Comparison of ENCODE assay signal across 8 cellular contexts in the genomic region with DNA sequence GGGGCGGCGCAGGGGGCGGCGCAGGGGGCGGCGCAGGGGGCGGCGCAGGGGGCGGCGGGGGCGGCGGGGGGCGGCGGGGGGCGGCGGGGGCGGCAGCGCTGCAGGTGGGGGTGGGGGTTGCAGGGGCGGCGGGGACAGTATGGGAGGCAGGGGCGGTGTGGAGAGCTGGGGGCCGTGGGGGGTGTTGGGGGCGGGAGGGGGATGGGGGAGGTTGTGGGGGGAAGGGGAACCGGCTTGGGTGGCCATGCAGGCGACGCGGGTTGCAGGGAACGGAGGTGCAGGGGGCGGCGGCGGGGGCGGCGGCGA. TPM values are rescaled to one million over a fixed set of nuclear protein-coding genes. Genes with fewer than 3 reads are reported as not detected.
DNase-seq lines count a peak whose midpoint lies in the region; ATAC-seq and TF ChIP-seq lines count a peak whose summit lies in the region.

No MANE protein-coding gene starts in this region.

- H3K36me3 Mint-ChIP-seq in activated T-cell treated with anti-CD3 and anti-CD28 coated beads, Interleukin-2, amount 50 U/mL, for 4 hours (ENCODE audit: insufficient read depth), result no peaks in the 10 kb centered on the region
- H3K36me3 Mint-ChIP-seq in activated CD4-positive, alpha-beta T cell treated with anti-CD3 and anti-CD28 coated beads, Interleukin-2, amount 10 ng/mL, durations not matched to agents 24 days and 14 days (ENCODE audit: low read depth), result no peaks in the 10 kb centered on the region

- no peak for TF ChIP-seq POLR2A in Peyer's patch (IDR thresholded peaks at IDR 0.05)
- TF ChIP-seq POLR2A in stomach (IDR thresholded peaks at IDR 0.05), result no peak

- DNase-seq in NCI-H1092 (lab: John Stamatoyannopoulos, UW) (peak; percentile 55), NCI-H1092 treated with DMSO at 0.1 percent for 48 hours (lab: John Stamatoyannopoulos, UW) (no peak), Peyer's patch (no peak), right cardiac atrium (no peak), stomach (no peak), NCI-H2171 treated with DMSO at 0.1 percent for 48 hours (lab: John Stamatoyannopoulos, UW) (no peak)
- no peak for DNase-seq in activated T-cell treated with anti-CD3 and anti-CD28 coated beads, Interleukin-2, amount 50 U/mL, for 4 hours
- no peak for DNase-seq in activated CD4-positive, alpha-beta T cell treated with anti-CD3 and anti-CD28 coated beads, Interleukin-2, amount 10 ng/mL, durations not matched to agents 24 days and 14 days

- H3K9me3 Mint-ChIP-seq in activated T-cell treated with anti-CD3 and anti-CD28 coated beads, Interleukin-2, amount 50 U/mL, for 4 hours, result no peaks in the 10 kb centered on the region
- no peaks in the 10 kb centered on the region for H3K9me3 Mint-ChIP-seq in activated CD4-positive, alpha-beta T cell treated with anti-CD3 and anti-CD28 coated beads, Interleukin-2, amount 10 ng/mL, durations not matched to agents 24 days and 14 days

- H3K9me3 ChIP-seq in Peyer's patch, result no peaks in the 10 kb centered on the region
- no peaks in the 10 kb centered on the region for H3K9me3 ChIP-seq in right cardiac atrium (ENCODE audit: control insufficient read depth, low read length)
- H3K9me3 ChIP-seq in stomach, result no peaks in the 10 kb centered on the region

- H3K4me1 ChIP-seq in Peyer's patch, result peaks cover 3 to 30% (median 19%) of the 10 kb centered on the region in 4 donors
- H3K4me1 ChIP-seq in right cardiac atrium (ENCODE audit: control insufficient read depth, insufficient read depth, low read length), result no peaks in the 10 kb centered on the region
- peaks cover 6 to 38% (median 20%) of the 10 kb centered on the region in 4 donors for H3K4me1 ChIP-seq in stomach

- no peak for TF ChIP-seq EP300 in stomach (IDR thresholded peaks at IDR 0.05)

- intact Hi-C loops in right cardiac atrium (cut with DNase I), result loop anchor here in 3 of 4 donors (2.0 to 10.0 kb wide), 6 partner anchors 42 to 370 kb away; no protein-coding TSS in a partner anchor
- intact Hi-C loops in stomach (cut with DNase I; ENCODE audit: low total_unique reads), result loop anchor here (5.0 kb wide), 2 partner anchors 42 to 267 kb away; no protein-coding TSS in a partner anchor
- intact Hi-C loops in activated CD4-positive, alpha-beta T cell treated with anti-CD3 and anti-CD28 coated beads, Interleukin-2, amount 10 ng/mL, durations not matched to agents 24 days and 14 days (cut with micrococcal nuclease), result loop anchor here (1.0 to 2.0 kb wide), 2 partner anchors 60 to 88 kb away; partner anchors contain the start of gene PCBP3

- ATAC-seq in right cardiac atrium, result no peak
- no peak for ATAC-seq in activated T-cell treated with anti-CD3 and anti-CD28 coated beads, Interleukin-2, amount 50 U/mL, for 4 hours

- H3K36me3 ChIP-seq in Peyer's patch, result no peaks in the 10 kb centered on the region
- no peaks in the 10 kb centered on the region for H3K36me3 ChIP-seq in stomach

- H3K27me3 ChIP-seq in Peyer's patch, result peaks cover 0 to 4% of the 10 kb centered on the region in 2 donors
- H3K27me3 ChIP-seq in right cardiac atrium (ENCODE audit: control insufficient read depth, insufficient read depth), result no peaks in the 10 kb centered on the region
- peaks cover 0 to 35% (median 0%) of the 10 kb centered on the region in 3 donors for H3K27me3 ChIP-seq in stomach

- no peaks in the 10 kb centered on the region for H3K27me3 Mint-ChIP-seq in activated T-cell treated with anti-CD3 and anti-CD28 coated beads, Interleukin-2, amount 50 U/mL, for 4 hours (ENCODE audit: low read depth)
- H3K27me3 Mint-ChIP-seq in activated CD4-positive, alpha-beta T cell treated with anti-CD3 and anti-CD28 coated beads, Interleukin-2, amount 10 ng/mL, durations not matched to agents 24 days and 14 days, result no peaks in the 10 kb centered on the region

- H3K27ac Mint-ChIP-seq in activated CD4-positive, alpha-beta T cell treated with anti-CD3 and anti-CD28 coated beads, Interleukin-2, amount 10 ng/mL, durations not matched to agents 24 days and 14 days, result no peak overlapping the region

- H3K27ac ChIP-seq in Peyer's patch (peak overlapping the region; percentile 69 to 87 (median 80)), right cardiac atrium (ENCODE audit: low read length) (no peak overlapping the region), stomach (peak overlapping the region; percentile 88 to 94 (median 90))

- H3K4me1 Mint-ChIP-seq in activated T-cell treated with anti-CD3 and anti-CD28 coated beads, Interleukin-2, amount 50 U/mL, for 4 hours (ENCODE audit: low read depth), result peaks cover 28% of the 10 kb centered on the region
- H3K4me1 Mint-ChIP-seq in activated CD4-positive, alpha-beta T cell treated with anti-CD3 and anti-CD28 coated beads, Interleukin-2, amount 10 ng/mL, durations not matched to agents 24 days and 14 days, result peaks cover 23% of the 10 kb centered on the region

- 2% methylated on average over 20 of the region's 34 CpGs for WGBS in right cardiac atrium
- 0 to 10% (median 4%) methylated on average over 2 to 14 of the region's 34 CpGs; no CpG with 5 or more reads in 1 of the 5 donors for WGBS in stomach, 5 donors

- H3K4me3 Mint-ChIP-seq in activated T-cell treated with anti-CD3 and anti-CD28 coated beads, Interleukin-2, amount 50 U/mL, for 4 hours, result no peak overlapping the region
- no peak overlapping the region for H3K4me3 Mint-ChIP-seq in activated CD4-positive, alpha-beta T cell treated with anti-CD3 and anti-CD28 coated beads, Interleukin-2, amount 10 ng/mL, durations not matched to agents 24 days and 14 days

- H3K4me3 ChIP-seq in Peyer's patch, result peak overlapping the region; percentile 43 to 64 (median 62)
- peak overlapping the region; percentile 66 for H3K4me3 ChIP-seq in right cardiac atrium (ENCODE audit: low read length)
- H3K4me3 ChIP-seq in stomach, result peak overlapping the region; percentile 51 to 64 (median 58)

- no peak for TF ChIP-seq CTCF in Peyer's patch (IDR thresholded peaks at IDR 0.05)
- TF ChIP-seq CTCF in stomach (IDR thresholded peaks at IDR 0.05), result no peak

RNA-seq across cellular contexts. Expression of gene SLC19A1, which starts 13.0 kb away (rescaled TPM):
- total RNA-seq in Peyer's patch (10 to 100 TPM; 10.7 to 70.8 (median 30.5) TPM), right cardiac atrium (1 to 10 TPM; 2.3 to 5.0 (median 3.8) TPM), stomach (10 to 100 TPM in 1 of 5 donors, 1 to 10 TPM in 4; 3.1 to 23.3 (median 3.9) TPM)
- polyA plus RNA-seq in right cardiac atrium (3.9 TPM), stomach (1 to 10 TPM; 2.9 to 9.9 (median 6.7) TPM)
- 10 to 100 TPM; 69.0 to 94.9 (median 77.7) TPM for total RNA-seq in activated T-cell treated with anti-CD3 and anti-CD28 coated beads, Interleukin-2, amount 50 U/mL, for 4 hours
- total RNA-seq in activated CD4-positive, alpha-beta T cell treated with anti-CD3 and anti-CD28 coated beads, Interleukin-2, amount 10 ng/mL, durations not matched to agents 24 days and 14 days, result 100 and 102 TPM in 2 replicates
